In the genomic region with DNA sequence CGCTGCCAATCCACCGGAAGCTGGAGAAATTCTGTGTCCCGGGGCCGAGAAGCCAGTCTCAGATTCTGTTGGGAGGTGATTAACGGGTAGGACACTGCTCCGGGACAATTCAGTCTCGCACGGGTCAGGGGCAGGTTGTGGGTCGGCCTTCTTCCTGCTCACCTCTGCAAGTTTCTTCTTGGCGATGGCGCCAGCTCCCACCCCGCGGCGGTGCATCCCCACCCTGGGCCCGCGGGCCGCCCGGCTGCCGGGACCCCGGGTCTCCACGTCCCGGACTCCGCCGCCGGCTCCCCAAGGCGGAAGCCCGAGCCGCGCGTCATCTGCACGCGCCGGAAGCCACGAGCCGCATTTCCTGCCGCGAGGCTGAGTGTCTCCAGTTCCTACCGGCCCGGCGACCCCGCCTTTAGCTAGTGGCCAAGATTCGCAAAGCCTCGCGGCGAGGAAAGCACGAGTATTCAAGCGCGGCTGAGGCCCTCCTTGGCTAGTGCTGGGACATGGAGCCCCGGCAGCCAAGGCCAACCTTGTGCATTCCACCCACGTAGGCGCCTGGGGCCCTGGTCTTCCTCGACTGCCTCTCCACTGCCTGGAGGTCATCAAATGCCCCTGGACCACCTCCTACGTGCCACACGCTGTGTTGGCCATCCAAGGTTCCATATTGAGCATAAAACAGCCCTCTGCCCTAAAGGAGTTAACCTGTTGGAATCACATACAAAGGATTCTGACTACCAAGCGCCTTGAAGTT, we compare ENCODE assay signal across 1 cellular context.
TF ChIP-seq lines count a peak whose summit lies in the region.

A gene with protein sequence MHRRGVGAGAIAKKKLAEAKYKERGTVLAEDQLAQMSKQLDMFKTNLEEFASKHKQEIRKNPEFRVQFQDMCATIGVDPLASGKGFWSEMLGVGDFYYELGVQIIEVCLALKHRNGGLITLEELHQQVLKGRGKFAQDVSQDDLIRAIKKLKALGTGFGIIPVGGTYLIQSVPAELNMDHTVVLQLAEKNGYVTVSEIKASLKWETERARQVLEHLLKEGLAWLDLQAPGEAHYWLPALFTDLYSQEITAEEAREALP (minus strand): TSS at position 324 of the 742 bp plus-strand sequence. CDS start 108 bp downstream, at position 216.

TF ChIP-seq in HepG2, 621 proteins besides CTCF, POLR2A, EP300 and RAD21 (continued from another document and continues in another):
- TF ChIP-seq ZNF615 (CRISPR knock-in tag; IDR thresholded peaks at IDR 0.05; ENCODE audit: borderline replicate concordance): no peak
- TF ChIP-seq, protein P1, sequence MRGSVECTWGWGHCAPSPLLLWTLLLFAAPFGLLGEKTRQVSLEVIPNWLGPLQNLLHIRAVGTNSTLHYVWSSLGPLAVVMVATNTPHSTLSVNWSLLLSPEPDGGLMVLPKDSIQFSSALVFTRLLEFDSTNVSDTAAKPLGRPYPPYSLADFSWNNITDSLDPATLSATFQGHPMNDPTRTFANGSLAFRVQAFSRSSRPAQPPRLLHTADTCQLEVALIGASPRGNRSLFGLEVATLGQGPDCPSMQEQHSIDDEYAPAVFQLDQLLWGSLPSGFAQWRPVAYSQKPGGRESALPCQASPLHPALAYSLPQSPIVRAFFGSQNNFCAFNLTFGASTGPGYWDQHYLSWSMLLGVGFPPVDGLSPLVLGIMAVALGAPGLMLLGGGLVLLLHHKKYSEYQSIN (CRISPR knock-in tag; IDR thresholded peaks at IDR 0.05; ENCODE audit: borderline replicate concordance): no peak
- TF ChIP-seq HDAC1 (CRISPR knock-in tag; IDR thresholded peaks at IDR 0.05): peak; percentile 100
- TF ChIP-seq NFIB (CRISPR knock-in tag; IDR thresholded peaks at IDR 0.05; ENCODE audit: borderline replicate concordance): no peak
- peak in 1 of 2 experiments; percentile 74; a peak in 2 of 4 replicates for TF ChIP-seq KLF16 (CRISPR knock-in tag; IDR thresholded peaks at IDR 0.05)
- TF ChIP-seq ATM (IDR thresholded peaks at IDR 0.05; ENCODE audit: borderline replicate concordance): no peak
- TF ChIP-seq, protein P2, sequence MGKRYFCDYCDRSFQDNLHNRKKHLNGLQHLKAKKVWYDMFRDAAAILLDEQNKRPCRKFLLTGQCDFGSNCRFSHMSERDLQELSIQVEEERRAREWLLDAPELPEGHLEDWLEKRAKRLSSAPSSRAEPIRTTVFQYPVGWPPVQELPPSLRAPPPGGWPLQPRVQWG (CRISPR knock-in tag; IDR thresholded peaks at IDR 0.05; ENCODE audit: borderline replicate concordance, low read depth): no peak
- TF ChIP-seq ZFP1 (CRISPR knock-in tag; IDR thresholded peaks at IDR 0.05): peak; percentile 91; the same call in 1 of the 2 replicates
- no peak for TF ChIP-seq SRSF9 (IDR thresholded peaks at IDR 0.05; ENCODE audit: borderline replicate concordance, insufficient read depth, low read depth, low read length, poor library complexity, severe bottlenecking)
- peak; percentile 95 for TF ChIP-seq CREB1 (IDR thresholded peaks at IDR 0.05)
- peak; percentile 98 for TF ChIP-seq CREB1 (CRISPR knock-in tag; IDR thresholded peaks at IDR 0.05)
- TF ChIP-seq, protein P3, sequence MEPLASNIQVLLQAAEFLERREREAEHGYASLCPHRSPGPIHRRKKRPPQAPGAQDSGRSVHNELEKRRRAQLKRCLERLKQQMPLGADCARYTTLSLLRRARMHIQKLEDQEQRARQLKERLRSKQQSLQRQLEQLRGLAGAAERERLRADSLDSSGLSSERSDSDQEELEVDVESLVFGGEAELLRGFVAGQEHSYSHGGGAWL (CRISPR knock-in tag; IDR thresholded peaks at IDR 0.05): peak; percentile 94
- 0 out of 2 replicates have a peak, but pooled peaks have one; percentile 59 for TF ChIP-seq ZNF354B (CRISPR knock-in tag; IDR thresholded peaks at IDR 0.05)
- TF ChIP-seq, protein P4, sequence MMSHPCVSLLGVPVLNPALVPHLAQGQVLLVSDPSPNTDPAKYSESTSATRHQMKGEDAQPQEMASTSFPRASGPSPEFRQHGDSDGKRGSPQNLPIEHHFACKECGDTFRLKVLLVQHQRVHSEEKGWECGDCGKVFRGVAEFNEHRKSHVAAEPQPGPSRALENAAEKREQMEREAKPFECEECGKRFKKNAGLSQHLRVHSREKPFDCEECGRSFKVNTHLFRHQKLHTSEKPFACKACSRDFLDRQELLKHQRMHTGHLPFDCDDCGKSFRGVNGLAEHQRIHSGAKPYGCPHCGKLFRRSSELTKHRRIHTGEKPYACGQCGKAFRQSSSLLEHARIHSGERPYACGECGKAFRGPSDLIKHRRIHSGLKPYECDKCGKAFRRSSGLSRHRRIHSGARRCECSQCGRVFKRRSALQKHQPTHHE (CRISPR knock-in tag; IDR thresholded peaks at IDR 0.05; ENCODE audit: borderline replicate concordance): peak; percentile 97
- TF ChIP-seq ERF (CRISPR knock-in tag; IDR thresholded peaks at IDR 0.05): peak; percentile 87
- TF ChIP-seq ZNF138 (CRISPR knock-in tag; IDR thresholded peaks at IDR 0.05; ENCODE audit: low read depth): 0 out of 2 replicates have a peak, but pooled peaks have one; percentile 73
- no peak for TF ChIP-seq TCF7L2 (IDR thresholded peaks at IDR 0.05; ENCODE audit: low read depth, low read length)
- peak; percentile 95 for TF ChIP-seq CENPT (CRISPR knock-in tag; IDR thresholded peaks at IDR 0.05; ENCODE audit: low read depth)
- peak; percentile 88 for TF ChIP-seq ZNF761 (CRISPR knock-in tag; conservative IDR thresholded peaks at IDR 0.05)
- peak; percentile 77; the same call in 1 of the 2 replicates for TF ChIP-seq NFKBIZ (CRISPR knock-in tag; IDR thresholded peaks at IDR 0.05)
- TF ChIP-seq CREM (IDR thresholded peaks at IDR 0.05): peak; percentile 95
- TF ChIP-seq CREM (CRISPR knock-in tag; IDR thresholded peaks at IDR 0.05): peak; percentile 89
- TF ChIP-seq, protein P5, sequence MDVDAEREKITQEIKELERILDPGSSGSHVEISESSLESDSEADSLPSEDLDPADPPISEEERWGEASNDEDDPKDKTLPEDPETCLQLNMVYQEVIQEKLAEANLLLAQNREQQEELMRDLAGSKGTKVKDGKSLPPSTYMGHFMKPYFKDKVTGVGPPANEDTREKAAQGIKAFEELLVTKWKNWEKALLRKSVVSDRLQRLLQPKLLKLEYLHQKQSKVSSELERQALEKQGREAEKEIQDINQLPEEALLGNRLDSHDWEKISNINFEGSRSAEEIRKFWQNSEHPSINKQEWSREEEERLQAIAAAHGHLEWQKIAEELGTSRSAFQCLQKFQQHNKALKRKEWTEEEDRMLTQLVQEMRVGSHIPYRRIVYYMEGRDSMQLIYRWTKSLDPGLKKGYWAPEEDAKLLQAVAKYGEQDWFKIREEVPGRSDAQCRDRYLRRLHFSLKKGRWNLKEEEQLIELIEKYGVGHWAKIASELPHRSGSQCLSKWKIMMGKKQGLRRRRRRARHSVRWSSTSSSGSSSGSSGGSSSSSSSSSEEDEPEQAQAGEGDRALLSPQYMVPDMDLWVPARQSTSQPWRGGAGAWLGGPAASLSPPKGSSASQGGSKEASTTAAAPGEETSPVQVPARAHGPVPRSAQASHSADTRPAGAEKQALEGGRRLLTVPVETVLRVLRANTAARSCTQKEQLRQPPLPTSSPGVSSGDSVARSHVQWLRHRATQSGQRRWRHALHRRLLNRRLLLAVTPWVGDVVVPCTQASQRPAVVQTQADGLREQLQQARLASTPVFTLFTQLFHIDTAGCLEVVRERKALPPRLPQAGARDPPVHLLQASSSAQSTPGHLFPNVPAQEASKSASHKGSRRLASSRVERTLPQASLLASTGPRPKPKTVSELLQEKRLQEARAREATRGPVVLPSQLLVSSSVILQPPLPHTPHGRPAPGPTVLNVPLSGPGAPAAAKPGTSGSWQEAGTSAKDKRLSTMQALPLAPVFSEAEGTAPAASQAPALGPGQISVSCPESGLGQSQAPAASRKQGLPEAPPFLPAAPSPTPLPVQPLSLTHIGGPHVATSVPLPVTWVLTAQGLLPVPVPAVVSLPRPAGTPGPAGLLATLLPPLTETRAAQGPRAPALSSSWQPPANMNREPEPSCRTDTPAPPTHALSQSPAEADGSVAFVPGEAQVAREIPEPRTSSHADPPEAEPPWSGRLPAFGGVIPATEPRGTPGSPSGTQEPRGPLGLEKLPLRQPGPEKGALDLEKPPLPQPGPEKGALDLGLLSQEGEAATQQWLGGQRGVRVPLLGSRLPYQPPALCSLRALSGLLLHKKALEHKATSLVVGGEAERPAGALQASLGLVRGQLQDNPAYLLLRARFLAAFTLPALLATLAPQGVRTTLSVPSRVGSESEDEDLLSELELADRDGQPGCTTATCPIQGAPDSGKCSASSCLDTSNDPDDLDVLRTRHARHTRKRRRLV (CRISPR knock-in tag; IDR thresholded peaks at IDR 0.05): 0 out of 2 replicates have a peak, but pooled peaks have one; percentile 34
- TF ChIP-seq ZNF33A (CRISPR knock-in tag; IDR thresholded peaks at IDR 0.05; ENCODE audit: borderline replicate concordance): 0 out of 2 replicates have a peak, but pooled peaks have one; percentile 38
- TF ChIP-seq ATF1 (CRISPR knock-in tag; IDR thresholded peaks at IDR 0.05): peak; percentile 95
- no peak for TF ChIP-seq SMAD9 (CRISPR knock-in tag; IDR thresholded peaks at IDR 0.05)
- no peak for TF ChIP-seq ZKSCAN8 (CRISPR knock-in tag; IDR thresholded peaks at IDR 0.05; ENCODE audit: borderline replicate concordance)
- TF ChIP-seq, protein P6, sequence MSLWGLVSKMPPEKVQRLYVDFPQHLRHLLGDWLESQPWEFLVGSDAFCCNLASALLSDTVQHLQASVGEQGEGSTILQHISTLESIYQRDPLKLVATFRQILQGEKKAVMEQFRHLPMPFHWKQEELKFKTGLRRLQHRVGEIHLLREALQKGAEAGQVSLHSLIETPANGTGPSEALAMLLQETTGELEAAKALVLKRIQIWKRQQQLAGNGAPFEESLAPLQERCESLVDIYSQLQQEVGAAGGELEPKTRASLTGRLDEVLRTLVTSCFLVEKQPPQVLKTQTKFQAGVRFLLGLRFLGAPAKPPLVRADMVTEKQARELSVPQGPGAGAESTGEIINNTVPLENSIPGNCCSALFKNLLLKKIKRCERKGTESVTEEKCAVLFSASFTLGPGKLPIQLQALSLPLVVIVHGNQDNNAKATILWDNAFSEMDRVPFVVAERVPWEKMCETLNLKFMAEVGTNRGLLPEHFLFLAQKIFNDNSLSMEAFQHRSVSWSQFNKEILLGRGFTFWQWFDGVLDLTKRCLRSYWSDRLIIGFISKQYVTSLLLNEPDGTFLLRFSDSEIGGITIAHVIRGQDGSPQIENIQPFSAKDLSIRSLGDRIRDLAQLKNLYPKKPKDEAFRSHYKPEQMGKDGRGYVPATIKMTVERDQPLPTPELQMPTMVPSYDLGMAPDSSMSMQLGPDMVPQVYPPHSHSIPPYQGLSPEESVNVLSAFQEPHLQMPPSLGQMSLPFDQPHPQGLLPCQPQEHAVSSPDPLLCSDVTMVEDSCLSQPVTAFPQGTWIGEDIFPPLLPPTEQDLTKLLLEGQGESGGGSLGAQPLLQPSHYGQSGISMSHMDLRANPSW (CRISPR knock-in tag; IDR thresholded peaks at IDR 0.05; ENCODE audit: borderline replicate concordance): peak; percentile 88; the same call in 1 of the 2 replicates
- TF ChIP-seq, protein P7, sequence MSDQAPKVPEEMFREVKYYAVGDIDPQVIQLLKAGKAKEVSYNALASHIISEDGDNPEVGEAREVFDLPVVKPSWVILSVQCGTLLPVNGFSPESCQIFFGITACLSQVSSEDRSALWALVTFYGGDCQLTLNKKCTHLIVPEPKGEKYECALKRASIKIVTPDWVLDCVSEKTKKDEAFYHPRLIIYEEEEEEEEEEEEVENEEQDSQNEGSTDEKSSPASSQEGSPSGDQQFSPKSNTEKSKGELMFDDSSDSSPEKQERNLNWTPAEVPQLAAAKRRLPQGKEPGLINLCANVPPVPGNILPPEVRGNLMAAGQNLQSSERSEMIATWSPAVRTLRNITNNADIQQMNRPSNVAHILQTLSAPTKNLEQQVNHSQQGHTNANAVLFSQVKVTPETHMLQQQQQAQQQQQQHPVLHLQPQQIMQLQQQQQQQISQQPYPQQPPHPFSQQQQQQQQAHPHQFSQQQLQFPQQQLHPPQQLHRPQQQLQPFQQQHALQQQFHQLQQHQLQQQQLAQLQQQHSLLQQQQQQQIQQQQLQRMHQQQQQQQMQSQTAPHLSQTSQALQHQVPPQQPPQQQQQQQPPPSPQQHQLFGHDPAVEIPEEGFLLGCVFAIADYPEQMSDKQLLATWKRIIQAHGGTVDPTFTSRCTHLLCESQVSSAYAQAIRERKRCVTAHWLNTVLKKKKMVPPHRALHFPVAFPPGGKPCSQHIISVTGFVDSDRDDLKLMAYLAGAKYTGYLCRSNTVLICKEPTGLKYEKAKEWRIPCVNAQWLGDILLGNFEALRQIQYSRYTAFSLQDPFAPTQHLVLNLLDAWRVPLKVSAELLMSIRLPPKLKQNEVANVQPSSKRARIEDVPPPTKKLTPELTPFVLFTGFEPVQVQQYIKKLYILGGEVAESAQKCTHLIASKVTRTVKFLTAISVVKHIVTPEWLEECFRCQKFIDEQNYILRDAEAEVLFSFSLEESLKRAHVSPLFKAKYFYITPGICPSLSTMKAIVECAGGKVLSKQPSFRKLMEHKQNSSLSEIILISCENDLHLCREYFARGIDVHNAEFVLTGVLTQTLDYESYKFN (CRISPR knock-in tag; conservative IDR thresholded peaks at IDR 0.05): peak; percentile 62
- peak; percentile 92 for TF ChIP-seq ARNT2 (CRISPR knock-in tag; IDR thresholded peaks at IDR 0.05; ENCODE audit: low read depth)
- 0 out of 2 replicates have a peak, but pooled peaks have one; percentile 37 for TF ChIP-seq RXRB (CRISPR knock-in tag; IDR thresholded peaks at IDR 0.05; ENCODE audit: borderline replicate concordance)
- TF ChIP-seq, protein P8, sequence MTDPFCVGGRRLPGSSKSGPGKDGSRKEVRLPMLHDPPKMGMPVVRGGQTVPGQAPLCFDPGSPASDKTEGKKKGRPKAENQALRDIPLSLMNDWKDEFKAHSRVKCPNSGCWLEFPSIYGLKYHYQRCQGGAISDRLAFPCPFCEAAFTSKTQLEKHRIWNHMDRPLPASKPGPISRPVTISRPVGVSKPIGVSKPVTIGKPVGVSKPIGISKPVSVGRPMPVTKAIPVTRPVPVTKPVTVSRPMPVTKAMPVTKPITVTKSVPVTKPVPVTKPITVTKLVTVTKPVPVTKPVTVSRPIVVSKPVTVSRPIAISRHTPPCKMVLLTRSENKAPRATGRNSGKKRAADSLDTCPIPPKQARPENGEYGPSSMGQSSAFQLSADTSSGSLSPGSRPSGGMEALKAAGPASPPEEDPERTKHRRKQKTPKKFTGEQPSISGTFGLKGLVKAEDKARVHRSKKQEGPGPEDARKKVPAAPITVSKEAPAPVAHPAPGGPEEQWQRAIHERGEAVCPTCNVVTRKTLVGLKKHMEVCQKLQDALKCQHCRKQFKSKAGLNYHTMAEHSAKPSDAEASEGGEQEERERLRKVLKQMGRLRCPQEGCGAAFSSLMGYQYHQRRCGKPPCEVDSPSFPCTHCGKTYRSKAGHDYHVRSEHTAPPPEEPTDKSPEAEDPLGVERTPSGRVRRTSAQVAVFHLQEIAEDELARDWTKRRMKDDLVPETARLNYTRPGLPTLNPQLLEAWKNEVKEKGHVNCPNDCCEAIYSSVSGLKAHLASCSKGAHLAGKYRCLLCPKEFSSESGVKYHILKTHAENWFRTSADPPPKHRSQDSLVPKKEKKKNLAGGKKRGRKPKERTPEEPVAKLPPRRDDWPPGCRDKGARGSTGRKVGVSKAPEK (CRISPR knock-in tag; IDR thresholded peaks at IDR 0.05; ENCODE audit: borderline replicate concordance): 0 out of 2 replicates have a peak, but pooled peaks have one; percentile 55
- TF ChIP-seq DPF2 (CRISPR knock-in tag; IDR thresholded peaks at IDR 0.05; ENCODE audit: borderline replicate concordance, low read depth): no peak
- no peak for TF ChIP-seq ZNF75D (CRISPR knock-in tag; IDR thresholded peaks at IDR 0.05; ENCODE audit: borderline replicate concordance)
- TF ChIP-seq ZNF17 (CRISPR knock-in tag; IDR thresholded peaks at IDR 0.05): no peak
- TF ChIP-seq ZBTB7B (CRISPR knock-in tag; IDR thresholded peaks at IDR 0.05): peak; percentile 84
